In the genomic region with DNA sequence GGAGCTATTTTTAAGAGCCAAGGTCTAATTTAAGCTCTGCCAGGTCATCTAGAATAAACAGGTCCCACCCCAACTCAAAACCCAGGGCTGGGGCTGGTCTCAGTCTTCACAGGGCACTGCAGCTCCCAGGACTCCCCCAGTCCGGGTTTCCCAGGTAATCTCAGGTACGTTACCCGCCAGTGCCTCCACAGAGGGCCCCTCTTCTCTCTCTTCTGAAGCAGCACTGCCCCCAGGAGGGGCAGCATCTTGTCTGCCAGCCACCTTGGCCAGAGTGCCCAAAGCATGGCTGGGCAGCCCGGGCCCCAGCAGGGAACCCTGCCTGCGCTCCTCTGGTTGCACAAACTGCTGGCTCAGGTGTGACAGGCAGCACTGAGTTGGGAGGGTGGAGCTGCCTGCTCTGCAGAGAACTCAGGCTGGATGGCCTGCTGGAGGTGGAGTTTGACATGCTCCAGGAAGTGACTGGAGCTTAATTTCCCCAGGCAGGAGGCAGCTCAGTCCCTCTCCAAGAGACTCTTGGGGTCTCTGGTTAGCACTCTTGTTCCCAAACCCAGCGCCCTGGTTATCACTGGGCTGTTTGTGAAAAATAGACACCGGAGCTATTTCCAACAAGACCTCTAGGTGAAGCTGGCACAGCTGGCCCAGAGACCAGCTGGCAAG, we compare ENCODE assay signal across 15 cellular contexts. TPM values are rescaled to one million over a fixed set of nuclear protein-coding genes. Genes with fewer than 3 reads are reported as not detected.
A peak's percentile ranks its signal among the peaks of the same experiment; 100 is the strongest.
DNase-seq lines count a peak whose midpoint lies in the region; ATAC-seq and TF ChIP-seq lines count a peak whose summit lies in the region.
"Had no signal": no experiment of that assay in that cellular context is flagged by ENCODE, and none has a peak within 500 bp of the region (broad histone marks: within the 10 kb centered on the region; RNA-seq: fewer than 3 reads in every experiment).

PLA2G4F (minus strand) TSS at position 371 of the 657 bp plus-strand sequence; CDS start at position 284, 87 bp downstream.

- peak within 1 kb of the TSS; percentile 61 to 74 for H3K9ac ChIP-seq in duodenal mucosa (ENCODE audit: low read depth in 1 of 2, low read length in 2 of 2)
- H3K9ac ChIP-seq: BLaER1 treated with 17β-estradiol and CSF1 and Interleukin-3, amounts not matched to agents 10 nM and 100 nM had no signal

- no peaks in the 10 kb centered on the region for H3K9me3 ChIP-seq in duodenal mucosa (ENCODE audit: control insufficient read depth in 1 of 2, low read length in 2 of 2)
- H3K9me3 ChIP-seq: BLaER1 treated with 17β-estradiol and CSF1 and Interleukin-3, amounts not matched to agents 10 nM and 100 nM had no signal

- H3K27ac ChIP-seq in 22Rv1 (peak within 1 kb of the TSS; percentile 80), duodenal mucosa (ENCODE audit: low read depth, low read length) (peak within 1 kb of the TSS; percentile 68)
- H3K27ac ChIP-seq: BLaER1 treated with 17β-estradiol and CSF1 and Interleukin-3, amounts not matched to agents 10 nM and 100 nM had no signal

- H3K36me3 ChIP-seq in duodenal mucosa (ENCODE audit: control insufficient read depth in 1 of 2, insufficient read depth in 2 of 2, low read length in 2 of 2), result peaks cover 21 to 28% of the 10 kb centered on the region in 2 donors

- DNase-seq in LNCaP clone FGC (ENCODE audit: low read depth) (peak; percentile 74), mesenteric fat pad (ENCODE audit: low spot score) (peak; percentile 88), MV-4-11 (lab: John Stamatoyannopoulos, UW) (no peak), EL (no peak)
- DNase-seq: activated CD4-positive, alpha-beta memory T cell treated with anti-CD3 and anti-CD28 coated beads, Interleukin-2, amount 10 ng/mL, durations not matched to agents 7 days and 5 days; amygdala; mesenchymal stem cell; stimulated activated naive CD8-positive, alpha-beta T cell treated with anti-CD3 and anti-CD28 coated beads, Interleukin-15, amount 100 ng/mL, for 72 hours had no signal

- no peaks in the 10 kb centered on the region for H3K27me3 ChIP-seq in duodenal mucosa (ENCODE audit: control insufficient read depth in 1 of 2, insufficient read depth in 2 of 2, low read length in 2 of 2)
- H3K27me3 ChIP-seq: BLaER1 treated with 17β-estradiol and CSF1 and Interleukin-3, amounts not matched to agents 10 nM and 100 nM had no signal

- peak within 1 kb of the TSS; percentile 57 for H3K4me3 ChIP-seq in LNCaP clone FGC (ENCODE audit: low read depth, low read length)
- peak within 1 kb of the TSS; percentile 75 to 77 for H3K4me3 ChIP-seq in duodenal mucosa (ENCODE audit: low read depth in 1 of 2, low read length in 2 of 2)
- H3K4me3 ChIP-seq: BLaER1 treated with 17β-estradiol and CSF1 and Interleukin-3, amounts not matched to agents 10 nM and 100 nM; GM12878 had no signal

- peak; percentile 24 for TF ChIP-seq CTCF in 22Rv1 (IDR thresholded peaks at IDR 0.05)
- peak; percentile 10; the same call in 1 of the 2 replicates for TF ChIP-seq CTCF in LNCaP clone FGC (IDR thresholded peaks at IDR 0.05; ENCODE audit: control insufficient read depth, extremely low read depth, insufficient read depth)

- ATAC-seq in HG02623 (IDR thresholded peaks at IDR 0.05; ENCODE audit: unreplicated experiment) (no peak), GM19351 (IDR thresholded peaks at IDR 0.05; ENCODE audit: unreplicated experiment) (no peak)
- ATAC-seq: GM12878; stimulated activated naive CD8-positive, alpha-beta T cell treated with anti-CD3 and anti-CD28 coated beads, Interleukin-15, amount 100 ng/mL, for 72 hours had no signal

- H3K4me1 ChIP-seq in duodenal mucosa (ENCODE audit: control insufficient read depth in 1 of 2, insufficient read depth in 2 of 2, low read length in 2 of 2), result peaks cover 14 to 16% of the 10 kb centered on the region in 2 donors

RNA-seq across cellular contexts. Expression of gene PLA2G4F, which starts in this region (rescaled TPM):
- total RNA-seq in mesenteric fat pad, result not detected
- total RNA-seq: activated CD4-positive, alpha-beta memory T cell treated with anti-CD3 and anti-CD28 coated beads, Interleukin-2, amount 10 ng/mL, durations not matched to agents 7 days and 5 days; GM12878; RPMI7951 had no signal

Comparison
In these comparisons a context has a peak if more than half of its experiments do, and no peak if none do; other contexts are left out.
1. Peak in DNase-seq in mesenteric fat pad; RNA of the gene not detected or under 1 TPM.